In the genomic region with DNA sequence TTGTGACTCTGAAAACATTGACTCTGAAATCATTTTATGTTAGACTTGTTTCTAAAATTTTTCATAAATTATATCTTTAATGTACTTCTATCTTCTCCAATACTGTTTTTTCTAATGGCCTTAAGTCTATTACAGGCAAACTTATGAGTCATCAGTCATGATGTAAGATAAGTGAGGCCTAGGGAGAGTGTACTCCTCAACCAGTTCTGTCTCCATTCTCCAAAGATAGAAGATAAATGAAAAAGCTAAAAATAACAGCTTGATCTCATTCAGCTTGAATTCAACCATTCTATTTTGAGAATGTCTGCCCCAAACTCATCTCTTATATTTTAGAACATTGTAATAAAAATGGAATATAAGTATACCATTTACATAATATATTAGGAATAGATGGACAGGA, we compare ENCODE assay signal across 11 cellular contexts. TPM values are rescaled to one million over a fixed set of nuclear protein-coding genes. Genes with fewer than 3 reads are reported as not detected.
DNase-seq lines count a peak whose midpoint lies in the region; ATAC-seq and TF ChIP-seq lines count a peak whose summit lies in the region.
"Had no signal": no experiment of that assay in that cellular context is flagged by ENCODE, and none has a peak within 500 bp of the region (broad histone marks: within the 10 kb centered on the region; RNA-seq: fewer than 3 reads in every experiment).

No MANE protein-coding gene starts in this region.

- no peak for TF ChIP-seq POLR2A in NB4 (IDR thresholded peaks at IDR 0.05; ENCODE audit: extremely low read depth, insufficient read length)

- POLR2A ChIA-PET in BJ (lab: Charles Lee) = no interaction called here

- TF ChIP-seq CTCF in BJ (IDR thresholded peaks at IDR 0.05; ENCODE audit: insufficient read depth, low read depth, low read length) (no peak), NB4 (IDR thresholded peaks at IDR 0.05; ENCODE audit: low read depth, low read length) (no peak), epithelial cell of esophagus (IDR thresholded peaks at IDR 0.05; ENCODE audit: insufficient read depth, low read depth, low read length, missing control alignments) (no peak)

- H3K36me3 ChIP-seq in BJ (ENCODE audit: control insufficient read depth, insufficient read depth, low read length) = no peaks in the 10 kb centered on the region

- ATAC-seq in GM19023 (IDR thresholded peaks at IDR 0.05; ENCODE audit: unreplicated experiment) (no peak), GM18858 (IDR thresholded peaks at IDR 0.05; ENCODE audit: unreplicated experiment) (no peak), GM19397 (IDR thresholded peaks at IDR 0.05; ENCODE audit: unreplicated experiment) (no peak), HG03378 (IDR thresholded peaks at IDR 0.05; ENCODE audit: unreplicated experiment) (no peak)
- ATAC-seq: Panc1 had no signal

- no peak overlapping the region for H3K4me3 ChIP-seq in BJ (ENCODE audit: low read depth, low read length)
- no peak overlapping the region for H3K4me3 ChIP-seq in NB4 (ENCODE audit: low read depth, low read length)
- H3K4me3 ChIP-seq in epithelial cell of esophagus (ENCODE audit: low read length) = no peak overlapping the region

- peaks cover 3% of the 10 kb centered on the region for H3K27me3 ChIP-seq in BJ (ENCODE audit: control insufficient read depth, insufficient read depth, low read length)

- peak; percentile 31 for DNase-seq in BJ (ENCODE audit: low read depth)
- peak; percentile 64 for DNase-seq in NB4 (ENCODE audit: low read depth)
- DNase-seq in epithelial cell of esophagus (ENCODE audit: low read depth) = peak; percentile 71
- peak; percentile 6 for DNase-seq in left kidney (ENCODE audit: low read depth, low spot score)
- DNase-seq: activated naive CD8-positive, alpha-beta T cell treated with anti-CD3 and anti-CD28 coated beads for 36 hours; NCI-H1105 treated with DMSO at 0.1 percent for 48 hours had no signal

- CTCF ChIA-PET in BJ (lab: Yijun Ruan, JAX) = interaction anchor here (1.9 kb wide), 1 partner anchor 161 kb away, joined by 5 read pairs; no protein-coding TSS in a partner anchor

RNA-seq across cellular contexts. Expression of gene STBD1, which starts 34.5 kb away (rescaled TPM):
- polyA plus RNA-seq in BJ (2011; rRNA removed) = 4.2 and 4.4 TPM in 2 replicates
- 2.7 and 3.4 TPM in 2 replicates for polyA minus RNA-seq in BJ (2011; rRNA and poly(A)+ RNA removed)

Comparison
In these comparisons a context has a peak if more than half of its experiments do, and no peak if none do; other contexts are left out.
1. DNase-seq: peak in every context shown above with its lines; median percentile 71 in epithelial cell of esophagus; 64 in NB4; 31 in BJ; 6 in left kidney.